9 cellular contexts compared by ENCODE assay signal in genomic region chr18:49849331-49850217, GRCh38. TPM values are rescaled to one million over a fixed set of nuclear protein-coding genes. Genes with fewer than 3 reads are reported as not detected.
A peak's percentile ranks its signal among the peaks of the same experiment; 100 is the strongest.
DNase-seq lines count a peak whose midpoint lies in the region; ATAC-seq, FAIRE-seq and TF ChIP-seq lines count a peak whose summit lies in the region.
"Had no signal": no experiment of that assay in that cellular context is flagged by ENCODE, and none has a peak within 500 bp of the region (broad histone marks: within the 10 kb centered on the region; RNA-seq: fewer than 3 reads in every experiment).

No MANE protein-coding gene starts in this region.

- CTCF ChIA-PET in activated CD8-positive, alpha-beta T cell treated with anti-CD3 and anti-CD28 coated beads for 36 hours (lab: Charles Lee) = interaction anchor here (3.5 kb wide), 1 partner anchor 11 kb away, joined by 15 read pairs; no protein-coding TSS in a partner anchor
- CTCF ChIA-PET in activated CD8-positive, alpha-beta T cell treated with anti-CD3 and anti-CD28 coated beads, Interleukin-2, amount 10 ng/mL, durations not matched to agents 7 days and 5 days (lab: Charles Lee) = interaction anchor here (1.0 to 1.5 kb wide), 2 partner anchors 9 to 11 kb away, joined by 3 to 5 read pairs; no protein-coding TSS in a partner anchor

- WGBS in heart right ventricle, 2 donors = 40 to 45% methylated on average over 14 of the region's 14 CpGs

- TF ChIP-seq CTCF in activated CD8-positive, alpha-beta T cell treated with anti-CD3 and anti-CD28 coated beads for 36 hours (IDR thresholded peaks at IDR 0.05) = no peak
- TF ChIP-seq CTCF in heart right ventricle (IDR thresholded peaks at IDR 0.05) = no peak

- no peaks in the 10 kb centered on the region for H3K9me3 ChIP-seq in heart right ventricle
- H3K9me3 ChIP-seq: BLaER1 treated with 17β-estradiol and CSF1 and Interleukin-3, amounts not matched to agents 10 nM and 100 nM had no signal

- FAIRE-seq in RCC 7860 (lab: Jason Lieb, UNC) = peak; percentile 87

- peaks cover 0 to 26% (median 4%) of the 10 kb centered on the region in 7 donors for H3K27me3 ChIP-seq in heart right ventricle
- H3K27me3 ChIP-seq: BLaER1 treated with 17β-estradiol and CSF1 and Interleukin-3, amounts not matched to agents 10 nM and 100 nM had no signal

- POLR2A ChIA-PET in activated CD8-positive, alpha-beta T cell treated with anti-CD3 and anti-CD28 coated beads for 36 hours (lab: Charles Lee) = no interaction called here
- POLR2A ChIA-PET in activated CD8-positive, alpha-beta T cell treated with anti-CD3 and anti-CD28 coated beads, Interleukin-2, amount 10 ng/mL, durations not matched to agents 7 days and 5 days (lab: Charles Lee) = no interaction called here

- no peaks in the 10 kb centered on the region for H3K4me1 Mint-ChIP-seq in activated CD8-positive, alpha-beta T cell treated with anti-CD3 and anti-CD28 coated beads for 36 hours (ENCODE audit: low read depth)
- peaks cover 7% of the 10 kb centered on the region for H3K4me1 Mint-ChIP-seq in activated CD8-positive, alpha-beta T cell treated with anti-CD3 and anti-CD28 coated beads, Interleukin-2, amount 10 ng/mL, durations not matched to agents 7 days and 5 days (ENCODE audit: low read depth)

- intact Hi-C loops in activated CD8-positive, alpha-beta T cell treated with anti-CD3 and anti-CD28 coated beads for 36 hours (cut with micrococcal nuclease) = loop anchor here (10.0 kb wide), 1 partner anchor 65 kb away; no protein-coding TSS in a partner anchor
- intact Hi-C loops in heart right ventricle (cut with DNase I) = loop anchor here in 3 of 10 donors (10.0 kb wide), 3 partner anchors 45 to 1175 kb away; no protein-coding TSS in a partner anchor

- H3K27ac Mint-ChIP-seq in activated CD8-positive, alpha-beta T cell treated with anti-CD3 and anti-CD28 coated beads for 36 hours = no peak overlapping the region
- H3K27ac Mint-ChIP-seq in activated CD8-positive, alpha-beta T cell treated with anti-CD3 and anti-CD28 coated beads, Interleukin-2, amount 10 ng/mL, durations not matched to agents 7 days and 5 days = no peak overlapping the region

- peaks cover 12% of the 10 kb centered on the region for H3K27me3 Mint-ChIP-seq in activated CD8-positive, alpha-beta T cell treated with anti-CD3 and anti-CD28 coated beads for 36 hours
- peaks cover 9% of the 10 kb centered on the region for H3K27me3 Mint-ChIP-seq in activated CD8-positive, alpha-beta T cell treated with anti-CD3 and anti-CD28 coated beads, Interleukin-2, amount 10 ng/mL, durations not matched to agents 7 days and 5 days (ENCODE audit: low read depth)

- no peaks in the 10 kb centered on the region for H3K36me3 ChIP-seq in heart right ventricle
- H3K36me3 ChIP-seq: BLaER1 treated with 17β-estradiol and CSF1 and Interleukin-3, amounts not matched to agents 10 nM and 100 nM had no signal

- no peak overlapping the region for H3K27ac ChIP-seq in heart right ventricle
- H3K27ac ChIP-seq: BLaER1 treated with 17β-estradiol and CSF1 and Interleukin-3, amounts not matched to agents 10 nM and 100 nM had no signal

- no peaks in the 10 kb centered on the region for H3K36me3 Mint-ChIP-seq in activated CD8-positive, alpha-beta T cell treated with anti-CD3 and anti-CD28 coated beads for 36 hours (ENCODE audit: low read depth)
- no peaks in the 10 kb centered on the region for H3K36me3 Mint-ChIP-seq in activated CD8-positive, alpha-beta T cell treated with anti-CD3 and anti-CD28 coated beads, Interleukin-2, amount 10 ng/mL, durations not matched to agents 7 days and 5 days (ENCODE audit: low read depth)

- no peak overlapping the region for H3K4me3 Mint-ChIP-seq in activated CD8-positive, alpha-beta T cell treated with anti-CD3 and anti-CD28 coated beads for 36 hours
- no peak overlapping the region for H3K4me3 Mint-ChIP-seq in activated CD8-positive, alpha-beta T cell treated with anti-CD3 and anti-CD28 coated beads, Interleukin-2, amount 10 ng/mL, durations not matched to agents 7 days and 5 days

- peak; percentile 24 for ATAC-seq in activated CD8-positive, alpha-beta T cell treated with anti-CD3 and anti-CD28 coated beads for 36 hours
- no peak for ATAC-seq in activated CD8-positive, alpha-beta T cell treated with anti-CD3 and anti-CD28 coated beads, Interleukin-2, amount 10 ng/mL, durations not matched to agents 7 days and 5 days
- peak in 6 of 8 donors; percentile 22 to 80 (median 49) for ATAC-seq in heart right ventricle
- no peak for ATAC-seq in GM21423 (IDR thresholded peaks at IDR 0.05; ENCODE audit: unreplicated experiment)

- no peak overlapping the region for H3K4me3 ChIP-seq in heart right ventricle
- H3K4me3 ChIP-seq: BLaER1 treated with 17β-estradiol and CSF1 and Interleukin-3, amounts not matched to agents 10 nM and 100 nM had no signal

- no peak for DNase-seq in activated CD8-positive, alpha-beta T cell treated with anti-CD3 and anti-CD28 coated beads for 36 hours
- DNase-seq in activated CD8-positive, alpha-beta T cell treated with anti-CD3 and anti-CD28 coated beads, Interleukin-2, amount 10 ng/mL, durations not matched to agents 7 days and 5 days = no peak
- DNase-seq in RCC 7860 (ENCODE audit: low spot score) = peak; percentile 96
- DNase-seq in heart right ventricle = peak in 1 of 2 donors; percentile 30
- peak; percentile 55 for DNase-seq in stromal cell of bone marrow (ENCODE audit: low read depth)
- no peak for DNase-seq in effector CD8-positive, alpha-beta T cell (lab: John Stamatoyannopoulos, UW)
- DNase-seq in stimulated activated CD4-positive, alpha-beta T cell treated with anti-CD3 and anti-CD28 coated beads, Interleukin-12 subunit alpha, Interleukin-12 subunit beta, amount 100 ng/mL, for 4 hours = no peak

- H3K4me1 ChIP-seq in heart right ventricle = peaks cover 0 to 6% (median 0%) of the 10 kb centered on the region in 9 donors

- H3K9me3 Mint-ChIP-seq in activated CD8-positive, alpha-beta T cell treated with anti-CD3 and anti-CD28 coated beads for 36 hours = no peaks in the 10 kb centered on the region
- no peaks in the 10 kb centered on the region for H3K9me3 Mint-ChIP-seq in activated CD8-positive, alpha-beta T cell treated with anti-CD3 and anti-CD28 coated beads, Interleukin-2, amount 10 ng/mL, durations not matched to agents 7 days and 5 days (ENCODE audit: insufficient read depth)

RNA-seq across cellular contexts. Expression of gene ACAA2, which starts 36.2 kb away (rescaled TPM):
- total RNA-seq in activated CD8-positive, alpha-beta T cell treated with anti-CD3 and anti-CD28 coated beads for 36 hours = 10 to 100 TPM; 83.3 to 84.6 TPM
- 100 to 1,000 TPM; 118 to 120 TPM for total RNA-seq in activated CD8-positive, alpha-beta T cell treated with anti-CD3 and anti-CD28 coated beads, Interleukin-2, amount 10 ng/mL, durations not matched to agents 7 days and 5 days
- 100 to 1,000 TPM; 171 to 377 (median 251) TPM for total RNA-seq in heart right ventricle
- polyA plus RNA-seq in heart right ventricle = 100 to 1,000 TPM in 1 of 2 donors, 10 to 100 TPM in 1; 46.7 to 119 TPM

Comparison
In these comparisons a context has a peak if more than half of its experiments do, and no peak if none do; other contexts are left out.
1. ATAC-seq: peak in activated CD8-positive, alpha-beta T cell treated with anti-CD3 and anti-CD28 coated beads for 36 hours (single experiment) and heart right ventricle (6 of 8); none in activated CD8-positive, alpha-beta T cell treated with anti-CD3 and anti-CD28 coated beads, Interleukin-2, amount 10 ng/mL, durations not matched to agents 7 days and 5 days (single experiment) and GM21423 (single experiment).
2. DNase-seq: peak in RCC 7860 (single experiment) and stromal cell of bone marrow (single experiment); none in activated CD8-positive, alpha-beta T cell treated with anti-CD3 and anti-CD28 coated beads for 36 hours (single experiment), activated CD8-positive, alpha-beta T cell treated with anti-CD3 and anti-CD28 coated beads, Interleukin-2, amount 10 ng/mL, durations not matched to agents 7 days and 5 days (single experiment), effector CD8-positive, alpha-beta T cell (single experiment) and stimulated activated CD4-positive, alpha-beta T cell treated with anti-CD3 and anti-CD28 coated beads, Interleukin-12 subunit alpha, Interleukin-12 subunit beta, amount 100 ng/mL, for 4 hours (single experiment).